Comparison of ENCODE assay signal across 8 cellular contexts in the genomic region with DNA sequence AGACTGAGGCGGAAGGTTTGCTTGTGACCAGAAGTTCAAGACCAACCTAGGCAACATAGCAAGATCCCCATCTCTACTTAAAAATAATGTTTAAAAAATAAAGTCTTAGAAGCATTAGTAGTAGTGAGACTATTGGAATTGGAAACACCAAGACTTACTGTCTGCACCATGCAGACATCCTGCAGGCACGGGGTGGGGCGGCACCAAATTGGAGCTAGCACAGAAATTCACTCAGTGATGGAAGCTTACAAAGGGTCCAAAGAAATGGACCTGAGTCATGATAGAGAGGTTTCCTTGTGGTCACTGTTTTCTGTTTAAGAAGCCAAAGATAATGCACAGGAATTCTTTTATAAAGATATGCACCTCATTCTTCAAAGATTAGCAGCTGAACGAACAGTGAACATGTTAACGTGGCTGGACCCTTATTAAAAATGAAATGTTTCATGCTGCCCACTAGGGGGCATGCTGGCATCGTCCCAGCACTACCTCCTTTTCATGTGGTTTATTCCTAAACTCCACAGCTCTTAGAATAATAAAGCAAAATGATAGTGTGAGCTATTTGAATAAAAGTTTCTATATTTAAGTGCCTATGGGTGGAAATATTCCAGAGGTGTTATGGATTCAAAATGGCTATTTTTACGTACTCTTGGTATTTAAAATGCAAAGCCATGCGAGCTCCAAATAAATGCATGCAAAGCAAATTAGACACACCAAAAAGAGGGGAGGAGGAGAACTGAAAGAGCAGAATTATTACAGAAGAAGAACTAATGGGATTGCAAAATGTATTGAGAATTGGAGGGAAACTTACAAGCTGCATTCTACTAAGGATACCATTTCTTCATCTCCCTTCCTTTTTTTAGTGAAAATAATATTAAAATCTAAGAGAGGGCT. TPM values are rescaled to one million over a fixed set of nuclear protein-coding genes. Genes with fewer than 3 reads are reported as not detected.
DNase-seq lines count a peak whose midpoint lies in the region; ATAC-seq and TF ChIP-seq lines count a peak whose summit lies in the region.

No MANE protein-coding gene starts in this region.

- peak; percentile 47 for ATAC-seq in CD8-positive, alpha-beta T cell
- ATAC-seq in GM19351 (IDR thresholded peaks at IDR 0.05; ENCODE audit: unreplicated experiment) (peak; percentile 70), mucosa of descending colon (peak; percentile 85), upper lobe of left lung (ENCODE audit: low FRiP score in 2 of 2) (peak; percentile 84 to 85), GM21381 (IDR thresholded peaks at IDR 0.05; ENCODE audit: unreplicated experiment) (no peak)

- DNase-seq in CD8-positive, alpha-beta T cell, result peak in 6 of 7 experiments; percentile 26 to 66 (median 44)
- peak; percentile 32 for DNase-seq in NCI-H2227 treated with DMSO at 0.1 percent for 48 hours (lab: John Stamatoyannopoulos, UW)
- DNase-seq in activated CD4-positive, alpha-beta T cell treated with anti-CD3 and anti-CD28 coated beads for 48 hours, result peak; percentile 50
- DNase-seq in epidermal melanocyte (ENCODE audit: insufficient read length, low spot score), result peak; percentile 53
- DNase-seq in mucosa of descending colon, result peak in 1 of 3 donors; percentile 60
- peak in 1 of 2 donors; percentile 66 for DNase-seq in upper lobe of left lung

- CTCF ChIA-PET in CD8-positive, alpha-beta T cell (lab: Charles Lee), result interaction anchor here (0.6 to 8.4 kb wide), 36 partner anchors 9 to 437 kb away, joined by 3 to 164 read pairs (median 4); a partner anchor contains a TSS

- peak; percentile 99 for TF ChIP-seq CTCF in CD8-positive, alpha-beta T cell (IDR thresholded peaks at IDR 0.05)
- TF ChIP-seq CTCF in mucosa of descending colon (IDR thresholded peaks at IDR 0.05), result peak; percentile 41
- peak; percentile 50 to 82 (median 75) for TF ChIP-seq CTCF in upper lobe of left lung (IDR thresholded peaks at IDR 0.05)

- peaks cover 12% of the 10 kb centered on the region for H3K4me1 Mint-ChIP-seq in CD8-positive, alpha-beta T cell (ENCODE audit: low read depth)

- peaks cover 5% of the 10 kb centered on the region for H3K4me1 ChIP-seq in CD8-positive, alpha-beta T cell (ENCODE audit: insufficient read depth, low read length)
- H3K4me1 ChIP-seq in mucosa of descending colon (ENCODE audit: low read depth) (peaks cover 4% of the 10 kb centered on the region), upper lobe of left lung (no peaks in the 10 kb centered on the region)

- intact Hi-C loops in CD8-positive, alpha-beta T cell (cut with DNase I, micrococcal nuclease), result loop anchor here (1.0 to 5.0 kb wide), 5 partner anchors 44 to 635 kb away; a partner anchor contains a TSS
- intact Hi-C loops in mucosa of descending colon (cut with DNase I, micrococcal nuclease), result loop anchor here (5.0 kb wide), 2 partner anchors 151 to 156 kb away; no protein-coding TSS in a partner anchor

- H3K4me3 ChIP-seq in CD8-positive, alpha-beta T cell (ENCODE audit: low read depth, low read length), result no peak overlapping the region
- H3K4me3 ChIP-seq in mucosa of descending colon (no peak overlapping the region), upper lobe of left lung (no peak overlapping the region)

- TF ChIP-seq EP300 in upper lobe of left lung (IDR thresholded peaks at IDR 0.05), result no peak

- no peak overlapping the region for H3K27ac Mint-ChIP-seq in CD8-positive, alpha-beta T cell

- 59 to 63% methylated on average over 8 of the region's 8 CpGs for WGBS in upper lobe of left lung, 2 donors

- H3K27me3 Mint-ChIP-seq in CD8-positive, alpha-beta T cell (ENCODE audit: low read depth), result no peaks in the 10 kb centered on the region

- peaks cover 48% of the 10 kb centered on the region for H3K36me3 Mint-ChIP-seq in CD8-positive, alpha-beta T cell

- H3K27me3 ChIP-seq in CD8-positive, alpha-beta T cell (ENCODE audit: insufficient read depth, low read length), result no peaks in the 10 kb centered on the region
- no peaks in the 10 kb centered on the region for H3K27me3 ChIP-seq in upper lobe of left lung

- H3K4me3 Mint-ChIP-seq in CD8-positive, alpha-beta T cell, result no peak overlapping the region

- POLR2A ChIA-PET in CD8-positive, alpha-beta T cell (lab: Charles Lee), result interaction anchor here (1.1 to 2.1 kb wide), 2 partner anchors 10 to 156 kb away, joined by 4 to 7 read pairs; no protein-coding TSS in a partner anchor

- TF ChIP-seq POLR2A in upper lobe of left lung (IDR thresholded peaks at IDR 0.05), result no peak

- no peaks in the 10 kb centered on the region for H3K9me3 Mint-ChIP-seq in CD8-positive, alpha-beta T cell

- H3K27ac ChIP-seq in CD8-positive, alpha-beta T cell (ENCODE audit: low read depth, low read length), result no peak overlapping the region
- no peak overlapping the region for H3K27ac ChIP-seq in upper lobe of left lung

- no peaks in the 10 kb centered on the region for H3K36me3 ChIP-seq in CD8-positive, alpha-beta T cell (ENCODE audit: insufficient read depth, low read length)
- H3K36me3 ChIP-seq in mucosa of descending colon (ENCODE audit: low read depth) (peaks cover 3% of the 10 kb centered on the region), upper lobe of left lung (peaks cover 0 to 67% (median 13%) of the 10 kb centered on the region in 4 donors)

- no peaks in the 10 kb centered on the region for H3K9me3 ChIP-seq in CD8-positive, alpha-beta T cell (ENCODE audit: low read length)
- H3K9me3 ChIP-seq in mucosa of descending colon (no peaks in the 10 kb centered on the region), upper lobe of left lung (no peaks in the 10 kb centered on the region)

RNA-seq across cellular contexts. Expression of a gene that starts 28.6 kb away (rescaled TPM):
- total RNA-seq in CD8-positive, alpha-beta T cell, result 1 to 10 TPM; 3.4 to 3.7 TPM
- total RNA-seq in mucosa of descending colon, result 10 to 100 TPM; 16.0 to 27.9 (median 24.6) TPM
- 1 to 10 TPM; 2.3 to 9.4 (median 5.6) TPM for total RNA-seq in upper lobe of left lung

Comparison
In these comparisons a context has a peak if more than half of its experiments do, and no peak if none do; other contexts are left out.
1. CTCF ChIP-seq: peak in every context shown above with its lines; median percentile 99 in CD8-positive, alpha-beta T cell; 75 in upper lobe of left lung; 41 in mucosa of descending colon.